15 cellular contexts compared by ENCODE assay signal in genomic region chr5:142958933-142959682, GRCh38.
DNase-seq lines count a peak whose midpoint lies in the region; ATAC-seq and TF ChIP-seq lines count a peak whose summit lies in the region.
"Had no signal": no experiment of that assay in that cellular context is flagged by ENCODE, and none has a peak within 500 bp of the region (broad histone marks: within the 10 kb centered on the region; RNA-seq: fewer than 3 reads in every experiment).

No MANE protein-coding gene starts in this region.

- ATAC-seq in GM18511 (IDR thresholded peaks at IDR 0.05; ENCODE audit: unreplicated experiment) (peak; percentile 37), HG03095 (IDR thresholded peaks at IDR 0.05; ENCODE audit: unreplicated experiment) (no peak), GM18858 (IDR thresholded peaks at IDR 0.05; ENCODE audit: unreplicated experiment) (no peak), HG02938 (IDR thresholded peaks at IDR 0.05; ENCODE audit: unreplicated experiment) (no peak)
- ATAC-seq in effector memory CD8-positive, alpha-beta T cell (replicated peaks) = no peak

- H3K4me1 ChIP-seq in BLaER1 = peaks cover 18% of the 10 kb centered on the region

- no peaks in the 10 kb centered on the region for H4K20me1 ChIP-seq in BLaER1

- peak overlapping the region; percentile 53 to 55 for H3K4me3 Mint-ChIP-seq in effector memory CD8-positive, alpha-beta T cell
- H3K4me3 Mint-ChIP-seq: stimulated activated naive B cell treated with anti-CD40 and anti-IgM and Interleukin-4, amounts not matched to agents 10 μg/mL and 1 μg/mL and 100 μg/mL, for 72 hours had no signal

- peaks cover 31 to 52% of the 10 kb centered on the region in 2 donors for H3K4me1 Mint-ChIP-seq in effector memory CD8-positive, alpha-beta T cell (ENCODE audit: low read depth in 2 of 2)

- H3K27me3 ChIP-seq in BLaER1 = no peaks in the 10 kb centered on the region
- H3K27me3 ChIP-seq: ascending aorta, ovary had no signal

- H3K27ac ChIP-seq in BLaER1 = peak overlapping the region; percentile 18; the same call in 1 of the 2 replicates
- H3K27ac ChIP-seq: ascending aorta, ovary had no signal

- no peak overlapping the region for H3K9ac ChIP-seq in BLaER1

- H3K36me3 ChIP-seq in BLaER1 = no peaks in the 10 kb centered on the region
- H3K36me3 ChIP-seq: ascending aorta, ovary had no signal

- DNase-seq in NB4 (ENCODE audit: low read depth) (peak; percentile 29), NCI-H510A treated with DMSO at 0.1 percent for 48 hours (lab: John Stamatoyannopoulos, UW) (no peak)
- DNase-seq in effector memory CD8-positive, alpha-beta T cell = no peak
- DNase-seq: AML-193; DMS79; kidney glomerular epithelial cell; NCI-H345; ovary; stimulated activated naive B cell treated with anti-CD40 and anti-IgM and Interleukin-4, amounts not matched to agents 10 μg/mL and 1 μg/mL and 100 μg/mL, for 72 hours had no signal

- peaks cover 27% of the 10 kb centered on the region for H3K9me3 ChIP-seq in BLaER1
- H3K9me3 ChIP-seq: ascending aorta, ovary had no signal

- H3K4me2 ChIP-seq in BLaER1 = peak overlapping the region; percentile 55

- TF ChIP-seq POLR2A in NB4 (IDR thresholded peaks at IDR 0.05; ENCODE audit: extremely low read depth, insufficient read length) = no peak

- no peak overlapping the region for H3K4me3 ChIP-seq in BLaER1
- H3K4me3 ChIP-seq in NB4 (ENCODE audit: low read depth, low read length) = no peak overlapping the region
- H3K4me3 ChIP-seq: ascending aorta, ovary had no signal

- no peak for TF ChIP-seq CTCF in NB4 (IDR thresholded peaks at IDR 0.05; ENCODE audit: low read depth, low read length)

- no peaks in the 10 kb centered on the region for H3K27me3 Mint-ChIP-seq in effector memory CD8-positive, alpha-beta T cell
- H3K27me3 Mint-ChIP-seq: stimulated activated naive B cell treated with anti-CD40 and anti-IgM and Interleukin-4, amounts not matched to agents 10 μg/mL and 1 μg/mL and 100 μg/mL, for 72 hours had no signal

- H3K36me3 Mint-ChIP-seq in effector memory CD8-positive, alpha-beta T cell (ENCODE audit: insufficient read depth) = peaks cover 6% of the 10 kb centered on the region

- H3K9me3 Mint-ChIP-seq in effector memory CD8-positive, alpha-beta T cell = no peaks in the 10 kb centered on the region

- H3K27ac Mint-ChIP-seq in effector memory CD8-positive, alpha-beta T cell = peak overlapping the region; percentile 85 to 86
- H3K27ac Mint-ChIP-seq: stimulated activated naive B cell treated with anti-CD40 and anti-IgM and Interleukin-4, amounts not matched to agents 10 μg/mL and 1 μg/mL and 100 μg/mL, for 72 hours had no signal
